In genomic region chr10:97401455-97401919, GRCh38 we compare ENCODE assay signal across 8 cellular contexts. TPM values are rescaled to one million over a fixed set of nuclear protein-coding genes. Genes with fewer than 3 reads are reported as not detected.
DNase-seq lines count a peak whose midpoint lies in the region; ATAC-seq, FAIRE-seq and TF ChIP-seq lines count a peak whose summit lies in the region.

No MANE protein-coding gene starts in this region.

- H3K27ac ChIP-seq in Peyer's patch (peak overlapping the region; percentile 62 to 83 (median 72)), epithelial cell of prostate (peak overlapping the region; percentile 73), parathyroid adenoma (peak overlapping the region; percentile 88)

- CTCF ChIA-PET in Calu3 (lab: Charles Lee), result interaction anchor here (0.6 to 2.0 kb wide), 7 partner anchors 10 to 165 kb away, joined by 3 to 9 read pairs (median 3); no protein-coding TSS in a partner anchor

- no peaks in the 10 kb centered on the region for H3K9me3 ChIP-seq in Peyer's patch
- H3K9me3 ChIP-seq in parathyroid adenoma (ENCODE audit: control insufficient read depth, low read length), result no peaks in the 10 kb centered on the region

- BruUV-seq in Calu3 (replicated peaks; lab: Mats Ljungman, UMichigan), result no TSS peak

- no peaks in the 10 kb centered on the region for H3K27me3 ChIP-seq in Peyer's patch
- H3K27me3 ChIP-seq in parathyroid adenoma (ENCODE audit: control insufficient read depth, insufficient read depth, low read length), result no peaks in the 10 kb centered on the region

- no peaks in the 10 kb centered on the region for H3K9me3 Mint-ChIP-seq in Calu3 (ENCODE audit: low read depth, unreplicated experiment)

- no peak for DNase-seq in Calu3
- DNase-seq in Peyer's patch, result no peak
- no peak for DNase-seq in epithelial cell of prostate (ENCODE audit: low read depth, low spot score)
- DNase-seq in dedifferentiated amniotic fluid mesenchymal stem cell (ENCODE audit: extremely low spot score), result no peak
- no peak for DNase-seq in urothelium cell line (ENCODE audit: low spot score)
- DNase-seq in effector CD8-positive, alpha-beta T cell (lab: John Stamatoyannopoulos, UW), result no peak

- ATAC-seq in GM19324 (IDR thresholded peaks at IDR 0.05; ENCODE audit: low FRiP score, unreplicated experiment), result no peak

- H3K4me3 Mint-ChIP-seq in Calu3 (ENCODE audit: low read depth, unreplicated experiment), result peak overlapping the region; percentile 88

- TF ChIP-seq CTCF in Calu3 (IDR thresholded peaks at IDR 0.05; ENCODE audit: unreplicated experiment) (no peak), Peyer's patch (IDR thresholded peaks at IDR 0.05) (no peak), parathyroid adenoma (IDR thresholded peaks at IDR 0.05) (no peak)

- H3K4me1 Mint-ChIP-seq in Calu3 (ENCODE audit: low read depth, unreplicated experiment), result no peaks in the 10 kb centered on the region

- intact Hi-C loops in Calu3 (cut with micrococcal nuclease; ENCODE audit: unreplicated experiment), result no loop called here

- H2AFZ ChIP-seq in parathyroid adenoma, result peak overlapping the region; percentile 99

- peaks cover 23% of the 10 kb centered on the region for H3K36me3 Mint-ChIP-seq in Calu3 (ENCODE audit: insufficient read depth, unreplicated experiment)

- no peak for FAIRE-seq in urothelium cell line (lab: Jason Lieb, UNC)

- no peaks in the 10 kb centered on the region for H3K27me3 Mint-ChIP-seq in Calu3 (ENCODE audit: unreplicated experiment)

- no peak overlapping the region for H3K9ac ChIP-seq in parathyroid adenoma

- no peaks in the 10 kb centered on the region for H3K79me2 ChIP-seq in parathyroid adenoma

- TF ChIP-seq POLR2A in Peyer's patch (IDR thresholded peaks at IDR 0.05), result no peak

- peak overlapping the region; percentile 69 for H3K4me2 ChIP-seq in parathyroid adenoma (ENCODE audit: low read length)

- H3K4me1 ChIP-seq in Peyer's patch (peaks cover 0 to 11% (median 7%) of the 10 kb centered on the region in 4 donors), parathyroid adenoma (peaks cover 5% of the 10 kb centered on the region)

- H3K4me3 ChIP-seq in Peyer's patch, result peak overlapping the region; percentile 72 to 92 (median 78)
- H3K4me3 ChIP-seq in parathyroid adenoma (ENCODE audit: low read depth, low read length), result peak overlapping the region; percentile 76

- H3K27ac Mint-ChIP-seq in Calu3 (ENCODE audit: unreplicated experiment), result peak overlapping the region; percentile 95

- peaks cover 0 to 6% (median 0%) of the 10 kb centered on the region in 3 donors for H3K36me3 ChIP-seq in Peyer's patch
- no peaks in the 10 kb centered on the region for H3K36me3 ChIP-seq in parathyroid adenoma (ENCODE audit: control insufficient read depth, insufficient read depth, low read length)

RNA-seq across cellular contexts. Expression of gene RRP12, which starts 0.3 kb away (rescaled TPM):
- total RNA-seq in Calu3 (2022) (52.6 and 54.6 TPM in 2 replicates), Peyer's patch (10 to 100 TPM in 3 of 4 donors, 1 to 10 TPM in 1; 9.1 to 42.9 (median 22.5) TPM)

RNA-seq across cellular contexts. Expression of gene PGAM1, which starts 24.5 kb away (rescaled TPM):
- 148 and 157 TPM in 2 replicates for total RNA-seq in Calu3 (2022)
- 100 to 1,000 TPM; 118 to 244 (median 166) TPM for total RNA-seq in Peyer's patch

RNA-seq across cellular contexts. Expression of gene EXOSC1, which starts 44.3 kb away (rescaled TPM):
- total RNA-seq in Calu3 (2022) (28.6 and 29.5 TPM in 2 replicates), Peyer's patch (10 to 100 TPM; 17.9 to 27.7 (median 23.0) TPM)

RNA-seq across cellular contexts. Expression of gene ZDHHC16, which starts 44.5 kb away (rescaled TPM):
- 25.7 and 27.7 TPM in 2 replicates for total RNA-seq in Calu3 (2022)
- 10 to 100 TPM; 25.6 to 38.3 (median 28.4) TPM for total RNA-seq in Peyer's patch
